In the genomic region with DNA sequence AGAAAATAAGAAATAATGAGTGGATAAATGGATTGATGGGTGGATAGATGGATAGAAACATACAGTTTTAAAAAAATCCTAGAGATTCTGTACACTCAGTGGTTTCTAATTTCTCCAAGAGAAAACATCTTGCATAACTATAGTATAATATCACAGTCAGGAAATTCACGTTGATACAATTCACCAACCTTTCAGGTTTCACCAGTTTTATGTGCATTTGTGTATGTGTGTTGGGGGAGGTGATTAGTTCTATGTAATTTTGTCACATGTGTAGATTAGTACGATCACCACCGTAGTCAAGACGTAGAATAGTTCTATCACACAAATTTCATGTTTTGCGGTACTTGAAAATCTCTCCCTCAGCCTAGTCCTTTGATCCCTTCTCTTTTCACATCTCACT, we compare ENCODE assay signal across 9 cellular contexts.
"Had no signal": no experiment of that assay in that cellular context is flagged by ENCODE, and none has a peak within 500 bp of the region (broad histone marks: within the 10 kb centered on the region; RNA-seq: fewer than 3 reads in every experiment).

No MANE protein-coding gene starts in this region.

- H2AFZ ChIP-seq: GM23338 had no signal

- H3K4me1 ChIP-seq: HAP-1 had no signal

- DNase-seq: H7, HFFc6, IMR-90, KG1 had no signal

- H3K9me3 ChIP-seq: HAP-1 had no signal

- H3K4me3 ChIP-seq: GM23338, HAP-1, K562 had no signal

- H3K27ac Mint-ChIP-seq: GM23338, HFFc6 had no signal

- FAIRE-seq: HTR-8/SVneo, K562 had no signal

- H3K4me1 Mint-ChIP-seq: GM23338 had no signal

- H3K9me3 Mint-ChIP-seq: HFFc6 had no signal

- H3K36me3 ChIP-seq: HAP-1 had no signal

- H3K4me3 Mint-ChIP-seq: GM23338, HFFc6 had no signal

- H3K4me2 ChIP-seq: GM23338 had no signal

- ATAC-seq: GM23338, HCT116, K562 had no signal
